ENCODE assay signal across 10 cellular contexts in genomic region chr11:73981051-73981805, GRCh38. TPM values are rescaled to one million over a fixed set of nuclear protein-coding genes. Genes with fewer than 3 reads are reported as not detected.
DNase-seq lines count a peak whose midpoint lies in the region; ATAC-seq, FAIRE-seq and TF ChIP-seq lines count a peak whose summit lies in the region.
"Had no signal": no experiment of that assay in that cellular context is flagged by ENCODE, and none has a peak within 500 bp of the region (broad histone marks: within the 10 kb centered on the region; RNA-seq: fewer than 3 reads in every experiment).

No MANE protein-coding gene starts in this region.

- H3K27me3 ChIP-seq in CD8-positive, alpha-beta T cell (ENCODE audit: insufficient read depth, low read length), result no peaks in the 10 kb centered on the region
- no peaks in the 10 kb centered on the region for H3K27me3 ChIP-seq in Karpas-422 (ENCODE audit: low read length)
- H3K27me3 ChIP-seq in colonic mucosa, result no peaks in the 10 kb centered on the region

- intact Hi-C loops in CD8-positive, alpha-beta T cell (cut with DNase I, micrococcal nuclease), result loop anchor here in 1 of 2 experiments (2.0 to 5.0 kb wide), 3 partner anchors 51 to 191 kb away; partner anchors contain the start of genes C2CD3, COA4, PAAF1 and PPME1
- intact Hi-C loops in colonic mucosa (cut with DNase I), result no loop called here

- DNase-seq in CD8-positive, alpha-beta T cell, result no peak
- DNase-seq in Karpas-422 (no peak), colonic mucosa (no peak), neural crest cell (ENCODE audit: low read depth, low spot score) (no peak), NCI-H1092 (lab: John Stamatoyannopoulos, UW) (no peak), RCC 7860 (ENCODE audit: low spot score) (no peak), GM13977 (ENCODE audit: low spot score) (no peak)

- TF ChIP-seq CTCF in CD8-positive, alpha-beta T cell (IDR thresholded peaks at IDR 0.05), result no peak
- TF ChIP-seq CTCF in colonic mucosa (IDR thresholded peaks at IDR 0.05) (no peak), neural crest cell (conservative IDR thresholded peaks at IDR 0.05) (no peak), GM13977 (IDR thresholded peaks at IDR 0.05; ENCODE audit: extremely low read depth, insufficient read depth, missing control alignments) (no peak)

- CTCF ChIA-PET in CD8-positive, alpha-beta T cell (lab: Charles Lee), result interaction anchor here (0.6 to 4.1 kb wide), 11 partner anchors 11 to 1346 kb away, joined by 3 to 32 read pairs (median 9); no protein-coding TSS in a partner anchor

- H3K36me3 ChIP-seq in CD8-positive, alpha-beta T cell (ENCODE audit: insufficient read depth, low read length), result peaks cover 36% of the 10 kb centered on the region
- H3K36me3 ChIP-seq in Karpas-422 (ENCODE audit: insufficient read depth, low read length) (peaks cover 52% of the 10 kb centered on the region), colonic mucosa (peaks cover 8% of the 10 kb centered on the region)

- H3K9me3 ChIP-seq in CD8-positive, alpha-beta T cell (ENCODE audit: low read length), result no peaks in the 10 kb centered on the region
- H3K9me3 ChIP-seq in Karpas-422 (ENCODE audit: low read length) (no peaks in the 10 kb centered on the region), colonic mucosa (no peaks in the 10 kb centered on the region)

- H3K9me2 ChIP-seq in Karpas-422 (replicated peaks; ENCODE audit: insufficient read depth, low read length), result no peaks in the 10 kb centered on the region

- peaks cover 55% of the 10 kb centered on the region for H3K4me1 ChIP-seq in CD8-positive, alpha-beta T cell (ENCODE audit: insufficient read depth, low read length)
- H3K4me1 ChIP-seq in Karpas-422 (ENCODE audit: low read length) (peaks cover 70% of the 10 kb centered on the region), colonic mucosa (peaks cover 7% of the 10 kb centered on the region)

- no peaks in the 10 kb centered on the region for H3K27me3 Mint-ChIP-seq in CD8-positive, alpha-beta T cell (ENCODE audit: low read depth)
- no peaks in the 10 kb centered on the region for H3K27me3 Mint-ChIP-seq in neural crest cell (ENCODE audit: low read depth)

- no peaks in the 10 kb centered on the region for H3K9me3 Mint-ChIP-seq in CD8-positive, alpha-beta T cell
- H3K9me3 Mint-ChIP-seq in neural crest cell, result no peaks in the 10 kb centered on the region

- H4K20me1 ChIP-seq in Karpas-422 (ENCODE audit: insufficient read depth, low read depth, low read length), result peaks cover 34% of the 10 kb centered on the region

- FAIRE-seq in RCC 7860 (lab: Jason Lieb, UNC), result no peak
- FAIRE-seq: HTR-8/SVneo, keratinocyte had no signal

- POLR2A ChIA-PET in CD8-positive, alpha-beta T cell (lab: Charles Lee), result interaction anchor here (1.4 to 22.1 kb wide), 7 partner anchors 12 to 512 kb away, joined by 3 to 428 read pairs (median 13); partner anchors contain the start of genes C2CD3, LIPT2, PPME1 and UCP3

- H3K4me1 Mint-ChIP-seq in CD8-positive, alpha-beta T cell (ENCODE audit: low read depth), result peaks cover 66% of the 10 kb centered on the region
- H3K4me1 Mint-ChIP-seq in neural crest cell, result peaks cover 43% of the 10 kb centered on the region

- ATAC-seq in CD8-positive, alpha-beta T cell, result no peak
- no peak for ATAC-seq in HG02623 (IDR thresholded peaks at IDR 0.05; ENCODE audit: unreplicated experiment)

- H3K9ac ChIP-seq in Karpas-422 (ENCODE audit: low read length) (peak overlapping the region; percentile 98), colonic mucosa (ENCODE audit: low read depth in 2 of 2, low read length in 2 of 2) (peak overlapping the region; percentile 58 to 74)

- H3K4me3 ChIP-seq in CD8-positive, alpha-beta T cell (ENCODE audit: low read depth, low read length), result peak overlapping the region; percentile 100
- H3K4me3 ChIP-seq in Karpas-422 (ENCODE audit: low read length) (peak overlapping the region; percentile 80), colonic mucosa (peak overlapping the region; percentile 53)

- peak overlapping the region; percentile 99 for H3K27ac ChIP-seq in CD8-positive, alpha-beta T cell (ENCODE audit: low read depth, low read length)
- H3K27ac ChIP-seq in Karpas-422 (ENCODE audit: low read length) (peak overlapping the region; percentile 96), colonic mucosa (peak overlapping the region; percentile 69)

- H3K36me3 Mint-ChIP-seq in CD8-positive, alpha-beta T cell, result peaks cover 66% of the 10 kb centered on the region
- H3K36me3 Mint-ChIP-seq in neural crest cell (ENCODE audit: low read depth), result peaks cover 17% of the 10 kb centered on the region

- in situ Hi-C loops in GM13977 (cut with MboI; ENCODE audit: low pct_unique_long_range_greater_than_20kb, low sequenced_read_pairs, unreplicated experiment), result no loop called here

- no peak overlapping the region for H2AFZ ChIP-seq in Karpas-422 (ENCODE audit: low read length)

- peak overlapping the region; percentile 99 for H3K27ac Mint-ChIP-seq in CD8-positive, alpha-beta T cell
- no peak overlapping the region for H3K27ac Mint-ChIP-seq in neural crest cell (ENCODE audit: unreplicated experiment)

- H3K79me2 ChIP-seq in Karpas-422 (ENCODE audit: low read length), result peaks cover 13% of the 10 kb centered on the region

- H3K4me2 ChIP-seq in Karpas-422 (ENCODE audit: low read depth, low read length, poor library complexity, severe bottlenecking), result peak overlapping the region; percentile 89

- peak overlapping the region; percentile 100 for H3K4me3 Mint-ChIP-seq in CD8-positive, alpha-beta T cell
- H3K4me3 Mint-ChIP-seq in neural crest cell, result peak overlapping the region; percentile 94

RNA-seq across cellular contexts. Expression of gene UCP2, which starts 1.4 kb away (rescaled TPM):
- 100 to 1,000 TPM; 151 to 156 TPM for total RNA-seq in CD8-positive, alpha-beta T cell
- 189 and 274 TPM in 2 replicates for total RNA-seq in Karpas-422 (2014; rRNA removed; shearing (Covaris generic); ENCODE audit: low replicate concordance)
- total RNA-seq in colonic mucosa, result 10 to 100 TPM; 43.0 to 64.0 TPM
- total RNA-seq in neural crest cell, result 66.4 and 71.4 TPM in 2 replicates

RNA-seq across cellular contexts. Expression of gene UCP3, which starts 27.7 kb away (rescaled TPM):
- total RNA-seq in CD8-positive, alpha-beta T cell, result 1 to 10 TPM; 1.7 to 2.2 TPM
- total RNA-seq in Karpas-422 (2014; rRNA removed; shearing (Covaris generic); ENCODE audit: low replicate concordance), result 3.0 and 4.0 TPM in 2 replicates
- total RNA-seq in colonic mucosa (1 to 10 TPM in 1 of 2 donors, under 1 TPM in 1; 0.66 to 1.5 TPM), neural crest cell (4.0 TPM in 2 replicates)

RNA-seq across cellular contexts. Expression of gene DNAJB13, which starts 30.4 kb away (rescaled TPM):
- not detected for total RNA-seq in CD8-positive, alpha-beta T cell
- total RNA-seq in Karpas-422 (2014; rRNA removed; shearing (Covaris generic); ENCODE audit: low replicate concordance), result 0.22 TPM in 1 of 2 replicates, not detected in the other
- total RNA-seq in colonic mucosa (not detected), neural crest cell (0.32 and 0.35 TPM in 2 replicates)
